ENCODE assay signal across 9 cellular contexts in genomic region chr3:114418107-114418506, GRCh38.
A peak's percentile ranks its signal among the peaks of the same experiment; 100 is the strongest.
DNase-seq lines count a peak whose midpoint lies in the region; ATAC-seq and TF ChIP-seq lines count a peak whose summit lies in the region.
"Had no signal": no experiment of that assay in that cellular context is flagged by ENCODE, and none has a peak within 500 bp of the region (broad histone marks: within the 10 kb centered on the region; RNA-seq: fewer than 3 reads in every experiment).

No MANE protein-coding gene starts in this region.

- TF ChIP-seq POLR2A in GM18505 (IDR thresholded peaks at IDR 0.05; ENCODE audit: borderline replicate concordance, extremely low read depth, insufficient read depth, insufficient read length): no peak

- no peaks in the 10 kb centered on the region for H3K36me3 Mint-ChIP-seq in CD8-positive, alpha-beta memory T cell

- peak; percentile 55 for DNase-seq in choroid plexus epithelial cell (ENCODE audit: low read depth)
- no peak for DNase-seq in CD8-positive, alpha-beta memory T cell
- no peak for DNase-seq in NCI-H1436 (lab: John Stamatoyannopoulos, UW)
- DNase-seq in inferior parietal cortex (ENCODE audit: extremely low spot score): no peak
- no peak for DNase-seq in NK-92 (lab: John Stamatoyannopoulos, UW; ENCODE audit: unreplicated experiment)

- H3K4me3 ChIP-seq in choroid plexus epithelial cell (ENCODE audit: low read depth, low read length): no peak overlapping the region
- H3K4me3 ChIP-seq in CD8-positive, alpha-beta memory T cell (ENCODE audit: low read length): no peak overlapping the region

- H3K9me3 Mint-ChIP-seq in CD8-positive, alpha-beta memory T cell: no peaks in the 10 kb centered on the region

- peaks cover 6% of the 10 kb centered on the region for H3K4me1 ChIP-seq in CD8-positive, alpha-beta memory T cell (ENCODE audit: insufficient read depth, low read length)

- ATAC-seq in GM18505 (IDR thresholded peaks at IDR 0.05; ENCODE audit: unreplicated experiment) (peak; percentile 74), GM19468 (IDR thresholded peaks at IDR 0.05; ENCODE audit: extremely low read depth, unreplicated experiment) (peak; percentile 80), HG03103 (IDR thresholded peaks at IDR 0.05; ENCODE audit: low read depth, unreplicated experiment) (peak; percentile 65)

- no peak for TF ChIP-seq CTCF in choroid plexus epithelial cell (conservative IDR thresholded peaks at IDR 0.05; ENCODE audit: low read depth, low read length)

- CTCF ChIA-PET in CD8-positive, alpha-beta memory T cell (lab: Charles Lee): interaction anchor here (0.7 to 7.9 kb wide), 25 partner anchors 9 to 682 kb away, joined by 3 to 79 read pairs (median 4); no protein-coding TSS in a partner anchor

- no peak overlapping the region for H3K4me3 Mint-ChIP-seq in CD8-positive, alpha-beta memory T cell

- H3K27ac ChIP-seq in CD8-positive, alpha-beta memory T cell (ENCODE audit: low read depth, low read length): no peak overlapping the region

- POLR2A ChIA-PET in CD8-positive, alpha-beta memory T cell (lab: Charles Lee): no interaction called here

- H3K27me3 ChIP-seq in CD8-positive, alpha-beta memory T cell (ENCODE audit: insufficient read depth, low read length, poor library complexity, severe bottlenecking): no peaks in the 10 kb centered on the region
- H3K27me3 ChIP-seq: adrenal gland had no signal

- H3K4me1 Mint-ChIP-seq in CD8-positive, alpha-beta memory T cell: peaks cover 6 to 14% (median 10%) of the 10 kb centered on the region in 3 donors

- H3K9me3 ChIP-seq in CD8-positive, alpha-beta memory T cell (ENCODE audit: low read length): no peaks in the 10 kb centered on the region
- H3K9me3 ChIP-seq: adrenal gland had no signal

- no peaks in the 10 kb centered on the region for H3K27me3 Mint-ChIP-seq in CD8-positive, alpha-beta memory T cell

- no peaks in the 10 kb centered on the region for H3K36me3 ChIP-seq in CD8-positive, alpha-beta memory T cell (ENCODE audit: insufficient read depth, low read length)
- H3K36me3 ChIP-seq: adrenal gland had no signal

- no peak overlapping the region for H3K27ac Mint-ChIP-seq in CD8-positive, alpha-beta memory T cell
